ENCODE assay signal across 18 cellular contexts in genomic region chr1:52663716-52664115, GRCh38. TPM values are rescaled to one million over a fixed set of nuclear protein-coding genes. Genes with fewer than 3 reads are reported as not detected.
A peak's percentile ranks its signal among the peaks of the same experiment; 100 is the strongest.
DNase-seq lines count a peak whose midpoint lies in the region; ATAC-seq and TF ChIP-seq lines count a peak whose summit lies in the region.
"Had no signal": no experiment of that assay in that cellular context is flagged by ENCODE, and none has a peak within 500 bp of the region (broad histone marks: within the 10 kb centered on the region; RNA-seq: fewer than 3 reads in every experiment).

No MANE protein-coding gene starts in this region.

- H3K27ac Mint-ChIP-seq in brain (peak overlapping the region in 4 of 5 experiments; percentile 64 to 99 (median 96)), glutamatergic neuron (ENCODE audit: unreplicated experiment) (peak overlapping the region; percentile 55)
- peak overlapping the region; percentile 27 for H3K27ac Mint-ChIP-seq in stimulated activated effector memory CD8-positive, alpha-beta T cell treated with anti-CD3 and anti-CD28 coated beads, Interleukin-12 subunit alpha, Interleukin-12 subunit beta, amount 100 ng/mL, for 72 hours

- no peak overlapping the region for H3K4me3 ChIP-seq in SJSA1
- no peak overlapping the region for H3K4me3 ChIP-seq in left ventricle myocardium inferior

- H3K27ac ChIP-seq in SJSA1 (peak overlapping the region; percentile 85), left ventricle myocardium inferior (replicated peaks) (no peak overlapping the region)

- H3K4me1 Mint-ChIP-seq in brain (peaks cover 63% of the 10 kb centered on the region), glutamatergic neuron (ENCODE audit: low read depth, unreplicated experiment) (peaks cover 15% of the 10 kb centered on the region)
- H3K4me1 Mint-ChIP-seq in stimulated activated effector memory CD8-positive, alpha-beta T cell treated with anti-CD3 and anti-CD28 coated beads, Interleukin-12 subunit alpha, Interleukin-12 subunit beta, amount 100 ng/mL, for 72 hours = peaks cover 12% of the 10 kb centered on the region

- H3K27me3 ChIP-seq in SJSA1 (replicated peaks) = no peaks in the 10 kb centered on the region
- no peaks in the 10 kb centered on the region for H3K27me3 ChIP-seq in left ventricle myocardium inferior (ENCODE audit: low read depth)

- no peak for ATAC-seq in stimulated activated effector memory CD8-positive, alpha-beta T cell treated with anti-CD3 and anti-CD28 coated beads, Interleukin-12 subunit alpha, Interleukin-12 subunit beta, amount 100 ng/mL, for 72 hours
- no peak for ATAC-seq in GM21526 (IDR thresholded peaks at IDR 0.05; ENCODE audit: low FRiP score, unreplicated experiment)

- DNase-seq in SJSA1 (ENCODE audit: low read depth in 1 of 2, low spot score in 2 of 2) (no peak), glutamatergic neuron (no peak), left ventricle myocardium inferior (no peak), DMS53 (lab: John Stamatoyannopoulos, UW) (no peak)
- DNase-seq in stimulated activated effector memory CD8-positive, alpha-beta T cell treated with anti-CD3 and anti-CD28 coated beads, Interleukin-12 subunit alpha, Interleukin-12 subunit beta, amount 100 ng/mL, for 72 hours (ENCODE audit: low spot score in 2 of 2) = no peak
- DNase-seq: DMS 273 treated with DMSO at 0.1 percent for 48 hours, EL, Karpas-422, NCI-H1105 treated with DMSO at 0.1 percent for 48 hours, NCI-H187 treated with DMSO at 0.1 percent for 48 hours, NCI-H2171, NCI-H446 treated with DMSO at 0.1 percent for 48 hours, NCI-H748 treated with DMSO at 0.1 percent for 48 hours, Right ventricle myocardium superior had no signal

- H3K9me3 Mint-ChIP-seq in brain = peaks cover 0 to 2% (median 0%) of the 10 kb centered on the region in 5 experiments
- peaks cover 3% of the 10 kb centered on the region for H3K9me3 Mint-ChIP-seq in glutamatergic neuron (ENCODE audit: unreplicated experiment)
- H3K9me3 Mint-ChIP-seq in stimulated activated effector memory CD8-positive, alpha-beta T cell treated with anti-CD3 and anti-CD28 coated beads, Interleukin-12 subunit alpha, Interleukin-12 subunit beta, amount 100 ng/mL, for 72 hours = no peaks in the 10 kb centered on the region

- H3K9me3 ChIP-seq in SJSA1 (replicated peaks) (no peaks in the 10 kb centered on the region), left ventricle myocardium inferior (replicated peaks) (no peaks in the 10 kb centered on the region)
- H3K9me3 ChIP-seq: HAP-1 had no signal

- TF ChIP-seq CTCF in brain (conservative IDR thresholded peaks at IDR 0.05) = no peak
- no peak for TF ChIP-seq CTCF in glutamatergic neuron (IDR thresholded peaks at IDR 0.05; ENCODE audit: partially characterized antibody, unreplicated experiment)
- TF ChIP-seq CTCF in left ventricle myocardium inferior (IDR thresholded peaks at IDR 0.05; ENCODE audit: borderline replicate concordance) = no peak

- intact Hi-C loops in left ventricle myocardium inferior (cut with micrococcal nuclease) = no loop called here

- H3K36me3 Mint-ChIP-seq in brain = no peaks in the 10 kb centered on the region
- no peaks in the 10 kb centered on the region for H3K36me3 Mint-ChIP-seq in glutamatergic neuron (ENCODE audit: unreplicated experiment)
- peaks cover 12% of the 10 kb centered on the region for H3K36me3 Mint-ChIP-seq in stimulated activated effector memory CD8-positive, alpha-beta T cell treated with anti-CD3 and anti-CD28 coated beads, Interleukin-12 subunit alpha, Interleukin-12 subunit beta, amount 100 ng/mL, for 72 hours

- H3K4me3 Mint-ChIP-seq in brain (peak overlapping the region in 2 of 5 experiments; percentile 74 to 78), glutamatergic neuron (ENCODE audit: unreplicated experiment) (no peak overlapping the region)
- H3K4me3 Mint-ChIP-seq in stimulated activated effector memory CD8-positive, alpha-beta T cell treated with anti-CD3 and anti-CD28 coated beads, Interleukin-12 subunit alpha, Interleukin-12 subunit beta, amount 100 ng/mL, for 72 hours = no peak overlapping the region

- H3K36me3 ChIP-seq in SJSA1 = no peaks in the 10 kb centered on the region
- no peaks in the 10 kb centered on the region for H3K36me3 ChIP-seq in left ventricle myocardium inferior
- H3K36me3 ChIP-seq: HAP-1 had no signal

- H3K4me1 ChIP-seq in SJSA1 (replicated peaks) (peaks cover 61% of the 10 kb centered on the region), left ventricle myocardium inferior (no peaks in the 10 kb centered on the region)

- peaks cover 3% of the 10 kb centered on the region for H3K27me3 Mint-ChIP-seq in brain
- H3K27me3 Mint-ChIP-seq in glutamatergic neuron (ENCODE audit: unreplicated experiment) = peaks cover 11% of the 10 kb centered on the region

RNA-seq across cellular contexts. Expression of gene SHISAL2A, which starts 30.7 kb away (rescaled TPM):
- total RNA-seq in SJSA1 (2014; rRNA removed; shearing (Covaris generic)) = not detected in 2 replicates
- 1.6 TPM for polyA plus RNA-seq in brain (ENCODE audit: insufficient read depth, low read depth, low replicate concordance)
- total RNA-seq in glutamatergic neuron (ENCODE audit: unreplicated experiment) (not detected), left ventricle myocardium inferior (not detected)
- total RNA-seq: Right ventricle myocardium superior had no signal
- polyA plus RNA-seq: BJ had no signal

RNA-seq across cellular contexts. Expression of gene COA7, which starts 34.4 kb away (rescaled TPM):
- 9.4 and 12.3 TPM in 2 replicates for total RNA-seq in SJSA1 (2014; rRNA removed; shearing (Covaris generic))
- polyA plus RNA-seq in brain (ENCODE audit: insufficient read depth, low read depth, low replicate concordance) = 11.9 TPM
- total RNA-seq in glutamatergic neuron (ENCODE audit: unreplicated experiment) (24.6 TPM), left ventricle myocardium inferior (18.5 TPM)

Comparison
In these comparisons a context has a peak if more than half of its experiments do, and no peak if none do; other contexts are left out.
1. H3K27ac Mint-ChIP-seq: peak in every context shown above with its lines; median percentile 96 in brain; 55 in glutamatergic neuron; 27 in stimulated activated effector memory CD8-positive, alpha-beta T cell treated with anti-CD3 and anti-CD28 coated beads, Interleukin-12 subunit alpha, Interleukin-12 subunit beta, amount 100 ng/mL, for 72 hours.